ENCODE assay signal across 13 cellular contexts in genomic region chr1:208432346-208432745, GRCh38.
"Had no signal": no experiment of that assay in that cellular context is flagged by ENCODE, and none has a peak within 500 bp of the region (broad histone marks: within the 10 kb centered on the region; RNA-seq: fewer than 3 reads in every experiment).

No MANE protein-coding gene starts in this region.

- ATAC-seq: activated naive CD4-positive, alpha-beta T cell treated with anti-CD3 and anti-CD28 coated beads, Interleukin-2, amount 50 U/mL, for 72 hours; gastroesophageal sphincter; heart left ventricle; stimulated activated naive B cell treated with anti-CD40 and anti-IgM and Interleukin-4, amounts not matched to agents 10 μg/mL and 1 μg/mL and 100 μg/mL, for 72 hours had no signal

- H3K4me3 Mint-ChIP-seq: stimulated activated naive B cell treated with anti-CD40 and anti-IgM and Interleukin-4, amounts not matched to agents 10 μg/mL and 1 μg/mL and 100 μg/mL, for 72 hours had no signal

- H3K27ac ChIP-seq: adrenal gland, gastroesophageal sphincter, heart left ventricle, left ventricle myocardium inferior, sigmoid colon, thyroid gland had no signal

- H3K4me1 ChIP-seq: adrenal gland, gastroesophageal sphincter, left ventricle myocardium inferior, sigmoid colon had no signal

- DNase-seq: activated CD4-positive, alpha-beta T cell treated with anti-CD3 and anti-CD28 coated beads, Interleukin-2, amount 50 U/mL, for 4 hours; activated gamma-delta T cell; adrenal gland; cerebellar nuclear complex; cortex of kidney; heart left ventricle; kidney; left ventricle myocardium inferior; sigmoid colon; stimulated activated naive B cell treated with anti-CD40 and anti-IgM and Interleukin-4, amounts not matched to agents 10 μg/mL and 1 μg/mL and 100 μg/mL, for 72 hours; thyroid gland had no signal

- H3K9me3 ChIP-seq: adrenal gland, gastroesophageal sphincter, heart left ventricle, left ventricle myocardium inferior, sigmoid colon, thyroid gland had no signal

- H3K27me3 ChIP-seq: adrenal gland, heart left ventricle, sigmoid colon, thyroid gland had no signal

- H3K4me3 ChIP-seq: adrenal gland, gastroesophageal sphincter, heart left ventricle, left ventricle myocardium inferior, sigmoid colon, thyroid gland had no signal

- H3K4me1 Mint-ChIP-seq: stimulated activated naive B cell treated with anti-CD40 and anti-IgM and Interleukin-4, amounts not matched to agents 10 μg/mL and 1 μg/mL and 100 μg/mL, for 72 hours had no signal

- H3K27ac Mint-ChIP-seq: activated naive CD4-positive, alpha-beta T cell treated with anti-CD3 and anti-CD28 coated beads, Interleukin-2, amount 50 U/mL, for 72 hours; stimulated activated naive B cell treated with anti-CD40 and anti-IgM and Interleukin-4, amounts not matched to agents 10 μg/mL and 1 μg/mL and 100 μg/mL, for 72 hours had no signal

- H3K36me3 Mint-ChIP-seq: activated naive CD4-positive, alpha-beta T cell treated with anti-CD3 and anti-CD28 coated beads, Interleukin-2, amount 50 U/mL, for 72 hours; stimulated activated naive B cell treated with anti-CD40 and anti-IgM and Interleukin-4, amounts not matched to agents 10 μg/mL and 1 μg/mL and 100 μg/mL, for 72 hours had no signal

- H3K36me3 ChIP-seq: adrenal gland, gastroesophageal sphincter, heart left ventricle, left ventricle myocardium inferior, sigmoid colon, thyroid gland had no signal
